Comparison of ENCODE assay signal across 8 cellular contexts in the genomic region with DNA sequence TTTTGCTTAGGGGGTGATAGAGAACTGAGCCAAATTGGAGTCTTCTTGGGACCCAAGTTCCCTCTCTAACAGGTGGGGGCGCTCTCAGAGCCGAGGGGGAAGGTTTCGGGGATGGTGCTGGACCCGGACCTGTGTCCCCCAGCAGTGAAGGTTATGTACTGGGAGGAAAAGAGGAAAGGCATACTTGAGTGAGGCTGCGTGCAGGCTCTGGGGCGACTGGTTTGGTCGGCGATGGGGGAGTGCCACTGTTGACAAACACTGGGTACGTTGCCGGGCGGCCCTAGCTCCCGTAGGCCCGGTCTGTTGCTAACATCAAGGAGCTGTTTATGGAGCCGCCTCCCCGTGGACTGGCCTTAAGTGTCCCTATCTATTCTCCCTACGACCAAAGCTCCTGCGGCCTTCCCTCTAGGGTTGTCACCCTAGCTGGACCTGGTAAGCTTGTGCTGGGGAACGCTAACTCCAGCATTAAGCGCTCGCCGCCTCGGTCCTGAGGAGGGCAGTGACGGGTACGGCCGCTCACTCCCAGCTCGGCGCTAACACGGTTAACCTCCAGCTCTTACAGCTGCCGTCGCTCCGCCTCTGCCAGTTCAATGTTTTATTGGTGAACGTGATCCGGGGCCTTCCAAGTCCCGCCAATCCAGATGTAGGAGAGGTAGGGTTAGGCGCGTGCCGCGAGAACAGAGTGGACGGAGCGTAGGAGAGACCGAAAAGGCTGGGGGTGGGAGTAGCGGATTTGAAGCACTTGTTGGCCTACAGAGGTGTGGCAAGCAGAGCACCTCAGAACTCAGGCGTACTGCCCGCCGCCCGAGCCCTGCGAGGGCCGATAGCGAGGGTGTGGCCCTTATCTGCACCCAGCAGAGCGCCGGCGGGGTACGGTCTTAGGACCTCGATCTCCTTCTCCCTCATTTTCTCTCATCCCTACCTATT. TPM values are rescaled to one million over a fixed set of nuclear protein-coding genes. Genes with fewer than 3 reads are reported as not detected.
DNase-seq lines count a peak whose midpoint lies in the region; ATAC-seq and TF ChIP-seq lines count a peak whose summit lies in the region.

Gene PPOX, plus strand, starts transcription at position 685 of the 927 bp plus-strand sequence. CDS start 422 bp downstream, outside the sequence.

- no peaks in the 10 kb centered on the region for H3K27me3 ChIP-seq in suprapubic skin

- POLR2A ChIA-PET in GM10248 (lab: Yijun Ruan, JAX) = interaction anchor here (0.5 to 1.7 kb wide), 14 partner anchors 8 to 184 kb away, joined by 3 to 11 read pairs (median 4); partner anchors contain the start of genes ARHGAP30, DEDD, F11R and NDUFS2

- H3K36me3 ChIP-seq in SK-N-MC (ENCODE audit: insufficient read depth, low read length) (peaks cover 27% of the 10 kb centered on the region; the same call in 1 of the 2 replicates), suprapubic skin (peaks cover 58% of the 10 kb centered on the region)

- peak; percentile 91 for ATAC-seq in HG02571 (IDR thresholded peaks at IDR 0.05; ENCODE audit: unreplicated experiment)

- whole genome bisulfite sequencing in suprapubic skin = under 1% methylated on average over 41 of the region's 54 CpGs

- H3K4me3 Mint-ChIP-seq in activated naive CD4-positive, alpha-beta T cell treated with anti-CD3 and anti-CD28 coated beads, Interleukin-2, amount 10 ng/mL, durations not matched to agents 7 days and 5 days = peak within 1 kb of the TSS; percentile 74

- H3K27ac Mint-ChIP-seq in activated naive CD4-positive, alpha-beta T cell treated with anti-CD3 and anti-CD28 coated beads, Interleukin-2, amount 10 ng/mL, durations not matched to agents 7 days and 5 days = peak within 1 kb of the TSS; percentile 97

- peaks cover 36% of the 10 kb centered on the region for H3K36me3 Mint-ChIP-seq in activated naive CD4-positive, alpha-beta T cell treated with anti-CD3 and anti-CD28 coated beads, Interleukin-2, amount 10 ng/mL, durations not matched to agents 7 days and 5 days

- peaks cover 35% of the 10 kb centered on the region for H3K4me1 ChIP-seq in suprapubic skin

- DNase-seq in GM10248 (ENCODE audit: extremely low spot score) (peak; percentile 92), NB4 (ENCODE audit: low read depth) (peak; percentile 99), SK-N-MC (ENCODE audit: low read depth, low spot score) (peak; percentile 84), germinal center (ENCODE audit: low spot score) (peak; percentile 92), nucleus accumbens (lab: John Stamatoyannopoulos, UW) (peak; percentile 79 to 99 (median 96)), suprapubic skin (ENCODE audit: low spot score in 2 of 2) (peak; percentile 98 to 99)
- DNase-seq in activated naive CD4-positive, alpha-beta T cell treated with anti-CD3 and anti-CD28 coated beads, Interleukin-2, amount 10 ng/mL, durations not matched to agents 7 days and 5 days = peak; percentile 97

- CTCF ChIA-PET in GM10248 (lab: Yijun Ruan, JAX) = interaction anchor here (0.7 to 4.5 kb wide), 25 partner anchors 9 to 217 kb away, joined by 3 to 32 read pairs (median 5); partner anchors contain the start of genes B4GALT3, CFAP126, NDUFS2 and NIT1
- CTCF ChIA-PET in activated naive CD4-positive, alpha-beta T cell treated with anti-CD3 and anti-CD28 coated beads, Interleukin-2, amount 10 ng/mL, durations not matched to agents 7 days and 5 days (lab: Charles Lee) = interaction anchor here (0.9 to 4.2 kb wide), 24 partner anchors 7 to 217 kb away, joined by 3 to 28 read pairs (median 6); partner anchors contain the start of genes APOA2, CFAP126, NDUFS2 and SDHC

- H3K4me1 Mint-ChIP-seq in activated naive CD4-positive, alpha-beta T cell treated with anti-CD3 and anti-CD28 coated beads, Interleukin-2, amount 10 ng/mL, durations not matched to agents 7 days and 5 days = peaks cover 45% of the 10 kb centered on the region

- peak; percentile 58 for TF ChIP-seq CTCF in GM10248 (IDR thresholded peaks at IDR 0.05; ENCODE audit: control extremely low read depth, extremely low read depth, low read depth, missing control alignments)
- TF ChIP-seq CTCF in NB4 (IDR thresholded peaks at IDR 0.05; ENCODE audit: low read depth, low read length) = peak; percentile 55
- TF ChIP-seq CTCF in suprapubic skin (IDR thresholded peaks at IDR 0.05) = peak in 1 of 2 donors; percentile 4

- H3K4me3 ChIP-seq in NB4 (ENCODE audit: low read depth, low read length) = peak within 1 kb of the TSS; percentile 75
- H3K4me3 ChIP-seq in SK-N-MC = peak within 1 kb of the TSS; percentile 90
- H3K4me3 ChIP-seq in suprapubic skin = peak within 1 kb of the TSS; percentile 81

- no peaks in the 10 kb centered on the region for H3K9me3 Mint-ChIP-seq in activated naive CD4-positive, alpha-beta T cell treated with anti-CD3 and anti-CD28 coated beads, Interleukin-2, amount 10 ng/mL, durations not matched to agents 7 days and 5 days

- H3K27ac ChIP-seq in SK-N-MC (peak within 1 kb of the TSS; percentile 12; the same call in 1 of the 2 replicates), suprapubic skin (peak within 1 kb of the TSS; percentile 87)

- TF ChIP-seq POLR2A in NB4 (IDR thresholded peaks at IDR 0.05; ENCODE audit: extremely low read depth, insufficient read length) (peak; percentile 44), suprapubic skin (IDR thresholded peaks at IDR 0.05) (peak in 1 of 2 donors; percentile 71)

- H3K9ac ChIP-seq in SK-N-MC (ENCODE audit: insufficient read length) = peak within 1 kb of the TSS; percentile 91

- H3K27me3 Mint-ChIP-seq in activated naive CD4-positive, alpha-beta T cell treated with anti-CD3 and anti-CD28 coated beads, Interleukin-2, amount 10 ng/mL, durations not matched to agents 7 days and 5 days = no peaks in the 10 kb centered on the region

- no peak for TF ChIP-seq EP300 in suprapubic skin (IDR thresholded peaks at IDR 0.05)

- no peaks in the 10 kb centered on the region for H3K9me3 ChIP-seq in SK-N-MC (ENCODE audit: low read depth, low read length)
- H3K9me3 ChIP-seq in suprapubic skin = no peaks in the 10 kb centered on the region

RNA-seq across cellular contexts. Expression of gene PPOX, which starts in this region (rescaled TPM):
- total RNA-seq in suprapubic skin = 10 to 100 TPM; 22.2 to 75.2 (median 37.2) TPM

Comparison
In these comparisons a context has a peak if more than half of its experiments do, and no peak if none do; other contexts are left out.
1. Peak in every context shown above with its lines: DNase-seq, ATAC-seq, H3K4me3 ChIP-seq and H3K27ac ChIP-seq.